In genomic region chrX:24838624-24839023, GRCh38 we compare ENCODE assay signal across 8 cellular contexts.
DNase-seq lines count a peak whose midpoint lies in the region; ATAC-seq, FAIRE-seq and TF ChIP-seq lines count a peak whose summit lies in the region.

No MANE protein-coding gene starts in this region.

- no peak overlapping the region for H2AFZ ChIP-seq in neural progenitor cell (replicated peaks)

- peaks cover 27% of the 10 kb centered on the region for H3F3A ChIP-seq in neural progenitor cell (ENCODE audit: low read depth)

- H3K36me3 ChIP-seq in neural progenitor cell, result no peaks in the 10 kb centered on the region

- H3K27me3 Mint-ChIP-seq in neural progenitor cell (ENCODE audit: insufficient read depth, low read depth), result no peaks in the 10 kb centered on the region
- no peaks in the 10 kb centered on the region for H3K27me3 Mint-ChIP-seq in T-helper 2 cell treated with Interferon-gamma antibody and Interleukin-4, amounts not matched to agents 5 μg/mL and 100 μg/mL, for 36 hours (ENCODE audit: low read depth)
- no peaks in the 10 kb centered on the region for H3K27me3 Mint-ChIP-seq in activated T-helper 1 cell treated with anti-CD3 and anti-CD28 coated beads, Interleukin-12 subunit alpha, Interleukin-12 subunit beta, Interleukin-2, Interleukin-4 antibody, amounts not matched to agents 30 ng/mL and 10 ng/mL and 1 ng/mL, durations not matched to agents 14 hours and 24 hours and 36 hours (ENCODE audit: insufficient read depth)

- no peak overlapping the region for H3K27ac ChIP-seq in coronary artery
- H3K27ac ChIP-seq in neural progenitor cell, result peak overlapping the region; percentile 69

- H3K79me2 ChIP-seq in neural progenitor cell (ENCODE audit: low read depth), result peaks cover 12% of the 10 kb centered on the region

- no peaks in the 10 kb centered on the region for H3K9me3 ChIP-seq in neural progenitor cell (ENCODE audit: low read depth)

- ATAC-seq in omental fat pad (ENCODE audit: low FRiP score), result no peak

- TF ChIP-seq CTCF in coronary artery (IDR thresholded peaks at IDR 0.05) (peak; percentile 29), neural progenitor cell (IDR thresholded peaks at IDR 0.05) (peak; percentile 87), omental fat pad (IDR thresholded peaks at IDR 0.05) (no peak)

- H3K4me2 ChIP-seq in neural progenitor cell, result no peak overlapping the region

- H3K36me3 Mint-ChIP-seq in neural progenitor cell, result peaks cover 6% of the 10 kb centered on the region
- peaks cover 7% of the 10 kb centered on the region for H3K36me3 Mint-ChIP-seq in T-helper 2 cell treated with Interferon-gamma antibody and Interleukin-4, amounts not matched to agents 5 μg/mL and 100 μg/mL, for 36 hours (ENCODE audit: low read depth)
- H3K36me3 Mint-ChIP-seq in activated T-helper 1 cell treated with anti-CD3 and anti-CD28 coated beads, Interleukin-12 subunit alpha, Interleukin-12 subunit beta, Interleukin-2, Interleukin-4 antibody, amounts not matched to agents 30 ng/mL and 10 ng/mL and 1 ng/mL, durations not matched to agents 14 hours and 24 hours and 36 hours (ENCODE audit: low read depth), result peaks cover 2% of the 10 kb centered on the region

- H3K27me3 ChIP-seq in neural progenitor cell, result no peaks in the 10 kb centered on the region

- no peaks in the 10 kb centered on the region for H3K4me1 ChIP-seq in neural progenitor cell

- H3K4me1 Mint-ChIP-seq in neural progenitor cell, result peaks cover 4% of the 10 kb centered on the region
- peaks cover 3% of the 10 kb centered on the region for H3K4me1 Mint-ChIP-seq in T-helper 2 cell treated with Interferon-gamma antibody and Interleukin-4, amounts not matched to agents 5 μg/mL and 100 μg/mL, for 36 hours (ENCODE audit: low read depth)
- H3K4me1 Mint-ChIP-seq in activated T-helper 1 cell treated with anti-CD3 and anti-CD28 coated beads, Interleukin-12 subunit alpha, Interleukin-12 subunit beta, Interleukin-2, Interleukin-4 antibody, amounts not matched to agents 30 ng/mL and 10 ng/mL and 1 ng/mL, durations not matched to agents 14 hours and 24 hours and 36 hours (ENCODE audit: low read depth), result no peaks in the 10 kb centered on the region

- H3K9me3 Mint-ChIP-seq in neural progenitor cell, result no peaks in the 10 kb centered on the region
- H3K9me3 Mint-ChIP-seq in T-helper 2 cell treated with Interferon-gamma antibody and Interleukin-4, amounts not matched to agents 5 μg/mL and 100 μg/mL, for 36 hours, result no peaks in the 10 kb centered on the region
- no peaks in the 10 kb centered on the region for H3K9me3 Mint-ChIP-seq in activated T-helper 1 cell treated with anti-CD3 and anti-CD28 coated beads, Interleukin-12 subunit alpha, Interleukin-12 subunit beta, Interleukin-2, Interleukin-4 antibody, amounts not matched to agents 30 ng/mL and 10 ng/mL and 1 ng/mL, durations not matched to agents 14 hours and 24 hours and 36 hours

- FAIRE-seq in A204.1 (lab: Jason Lieb, UNC), result peak; percentile 95

- in situ Hi-C loops in G401 (cut with HindIII; ENCODE audit: low sequenced_read_pairs), result no loop called here

- no peak overlapping the region for H3K4me3 ChIP-seq in coronary artery
- H3K4me3 ChIP-seq in neural progenitor cell, result no peak overlapping the region

- no peak overlapping the region for H3K4me3 Mint-ChIP-seq in neural progenitor cell
- no peak overlapping the region for H3K4me3 Mint-ChIP-seq in T-helper 2 cell treated with Interferon-gamma antibody and Interleukin-4, amounts not matched to agents 5 μg/mL and 100 μg/mL, for 36 hours
- no peak overlapping the region for H3K4me3 Mint-ChIP-seq in activated T-helper 1 cell treated with anti-CD3 and anti-CD28 coated beads, Interleukin-12 subunit alpha, Interleukin-12 subunit beta, Interleukin-2, Interleukin-4 antibody, amounts not matched to agents 30 ng/mL and 10 ng/mL and 1 ng/mL, durations not matched to agents 14 hours and 24 hours and 36 hours

- intact Hi-C loops in activated T-helper 1 cell treated with anti-CD3 and anti-CD28 coated beads, Interleukin-12 subunit alpha, Interleukin-12 subunit beta, Interleukin-2, Interleukin-4 antibody, amounts not matched to agents 30 ng/mL and 10 ng/mL and 1 ng/mL, durations not matched to agents 14 hours and 24 hours and 36 hours (cut with micrococcal nuclease), result loop anchor here (1.0 to 5.0 kb wide), 4 partner anchors 86 to 306 kb away; no protein-coding TSS in a partner anchor

- H3K9ac ChIP-seq in neural progenitor cell, result no peak overlapping the region

- H3K27ac Mint-ChIP-seq in neural progenitor cell, result no peak overlapping the region
- H3K27ac Mint-ChIP-seq in T-helper 2 cell treated with Interferon-gamma antibody and Interleukin-4, amounts not matched to agents 5 μg/mL and 100 μg/mL, for 36 hours, result no peak overlapping the region
- no peak overlapping the region for H3K27ac Mint-ChIP-seq in activated T-helper 1 cell treated with anti-CD3 and anti-CD28 coated beads, Interleukin-12 subunit alpha, Interleukin-12 subunit beta, Interleukin-2, Interleukin-4 antibody, amounts not matched to agents 30 ng/mL and 10 ng/mL and 1 ng/mL, durations not matched to agents 14 hours and 24 hours and 36 hours

- no peaks in the 10 kb centered on the region for H4K20me1 ChIP-seq in neural progenitor cell (ENCODE audit: low read depth)

- DNase-seq in G401 (ENCODE audit: low spot score), result peak; percentile 37
- DNase-seq in NCI-H460 (ENCODE audit: extremely low read depth, low read depth), result peak; percentile 29
- no peak for DNase-seq in coronary artery (ENCODE audit: low spot score)
- peak; percentile 52 for DNase-seq in neural progenitor cell (ENCODE audit: low spot score)
- DNase-seq in T-helper 2 cell treated with Interferon-gamma antibody and Interleukin-4, amounts not matched to agents 5 μg/mL and 100 μg/mL, for 36 hours (ENCODE audit: low spot score), result no peak
- no peak for DNase-seq in activated T-helper 1 cell treated with anti-CD3 and anti-CD28 coated beads, Interleukin-12 subunit alpha, Interleukin-12 subunit beta, Interleukin-2, Interleukin-4 antibody, amounts not matched to agents 30 ng/mL and 10 ng/mL and 1 ng/mL, durations not matched to agents 14 hours and 24 hours and 36 hours (ENCODE audit: low spot score)
- no peak for DNase-seq in omental fat pad (ENCODE audit: low spot score)

Comparison
In these comparisons a context has a peak if more than half of its experiments do, and no peak if none do; other contexts are left out.
1. DNase-seq: peak in G401 (single experiment), NCI-H460 (single experiment) and neural progenitor cell (single experiment); none in coronary artery (single experiment), T-helper 2 cell treated with Interferon-gamma antibody and Interleukin-4, amounts not matched to agents 5 μg/mL and 100 μg/mL, for 36 hours (single experiment), activated T-helper 1 cell treated with anti-CD3 and anti-CD28 coated beads, Interleukin-12 subunit alpha, Interleukin-12 subunit beta, Interleukin-2, Interleukin-4 antibody, amounts not matched to agents 30 ng/mL and 10 ng/mL and 1 ng/mL, durations not matched to agents 14 hours and 24 hours and 36 hours (single experiment) and omental fat pad (single experiment).
2. CTCF ChIP-seq: peak in coronary artery (single experiment) and neural progenitor cell (single experiment); none in omental fat pad (0 of 3).